22 cellular contexts compared by ENCODE assay signal in genomic region chr15:62765916-62766315, GRCh38.
"Had no signal": no experiment of that assay in that cellular context is flagged by ENCODE, and none has a peak within 500 bp of the region (broad histone marks: within the 10 kb centered on the region; RNA-seq: fewer than 3 reads in every experiment).

No MANE protein-coding gene starts in this region.

- H3K36me3 ChIP-seq: brain microvascular endothelial cell had no signal

- H3K27ac ChIP-seq: adrenal gland, brain microvascular endothelial cell had no signal

- H3K4me3 ChIP-seq: adrenal gland, MG63 had no signal

- H3K4me1 ChIP-seq: adrenal gland had no signal

- H3K27me3 ChIP-seq: adrenal gland, brain microvascular endothelial cell, MG63 had no signal

- H3K9me3 ChIP-seq: adrenal gland, MG63 had no signal

- DNase-seq: activated CD4-positive, alpha-beta T cell treated with anti-CD3 and anti-CD28 coated beads, Interleukin-2, amount 10 ng/mL, durations not matched to agents 7 days and 5 days; activated CD4-positive, alpha-beta T cell treated with anti-CD3 and anti-CD28 coated beads, Interleukin-2, amount 50 U/mL, for 48 hours; activated CD8-positive, alpha-beta T cell treated with anti-CD3 and anti-CD28 coated beads, Interleukin-2, amount 10 ng/mL, durations not matched to agents 7 days and 5 days; activated gamma-delta T cell treated with Interleukin-2 at 50 U/mL for 16 hours; activated naive CD4-positive, alpha-beta T cell treated with anti-CD3 and anti-CD28 coated beads for 36 hours; activated T-cell treated with anti-CD3 and anti-CD28 coated beads, Interleukin-2, amount 50 U/mL, for 4 hours; adrenal gland; anterior cingulate cortex; brain microvascular endothelial cell; Kasumi-1; KG1; MG63; NCI-H1048; NCI-H1105 treated with DMSO at 0.1 percent for 48 hours; NCI-H1436; NCI-H1694; NCI-H2029; NCI-H345; NCI-H524 treated with DMSO at 0.1 percent for 48 hours; SHP77 treated with DMSO at 0.1 percent for 48 hours had no signal

- ATAC-seq: activated CD8-positive, alpha-beta T cell treated with anti-CD3 and anti-CD28 coated beads, Interleukin-2, amount 10 ng/mL, durations not matched to agents 7 days and 5 days; activated naive CD4-positive, alpha-beta T cell treated with anti-CD3 and anti-CD28 coated beads, Interleukin-2, amount 50 U/mL, for 72 hours; activated T-cell treated with anti-CD3 and anti-CD28 coated beads, Interleukin-2, amount 50 U/mL, for 4 hours; Panc1 had no signal
